20 cellular contexts compared by ENCODE assay signal in genomic region chr4:3829211-3829953, GRCh38.
"Had no signal": no experiment of that assay in that cellular context is flagged by ENCODE, and none has a peak within 500 bp of the region (broad histone marks: within the 10 kb centered on the region; RNA-seq: fewer than 3 reads in every experiment).

No MANE protein-coding gene starts in this region.

- H3K4me1 ChIP-seq: gastrocnemius medialis, psoas muscle had no signal

- ATAC-seq: effector memory CD8-positive, alpha-beta T cell; gastrocnemius medialis; left colon; natural killer cell; psoas muscle; sciatic nerve; stimulated activated memory B cell treated with anti-CD40 and anti-IgM and Interleukin-4, amounts not matched to agents 10 μg/mL and 1 μg/mL and 100 μg/mL, for 72 hours; stimulated activated naive CD8-positive, alpha-beta T cell treated with anti-CD3 and anti-CD28 coated beads, Interleukin-15, amount 100 ng/mL, for 72 hours had no signal

- H3K27me3 ChIP-seq: testis had no signal

- H3K36me3 ChIP-seq: esophagus muscularis mucosa, gastrocnemius medialis, spleen, tibial nerve had no signal

- FAIRE-seq: colon, keratinocyte had no signal

- H3K36me3 Mint-ChIP-seq: immature natural killer cell; natural killer cell; stimulated activated memory B cell treated with anti-CD40 and anti-IgM and Interleukin-4, amounts not matched to agents 10 μg/mL and 1 μg/mL and 100 μg/mL, for 72 hours had no signal

- H3K4me3 Mint-ChIP-seq: dendritic cell treated with granulocyte-macrophage colony-stimulating factor and Interleukin-4, amounts not matched to agents 40 ng/mL and 50 ng/mL, for 4 days; effector memory CD8-positive, alpha-beta T cell; immature natural killer cell; natural killer cell; stimulated activated memory B cell treated with anti-CD40 and anti-IgM and Interleukin-4, amounts not matched to agents 10 μg/mL and 1 μg/mL and 100 μg/mL, for 72 hours; stimulated activated naive CD8-positive, alpha-beta T cell treated with anti-CD3 and anti-CD28 coated beads, Interleukin-15, amount 100 ng/mL, for 72 hours had no signal

- H3K9me3 ChIP-seq: esophagus muscularis mucosa, gastrocnemius medialis, psoas muscle, spleen, testis, tibial nerve had no signal

- H3K27ac Mint-ChIP-seq: dendritic cell treated with granulocyte-macrophage colony-stimulating factor and Interleukin-4, amounts not matched to agents 40 ng/mL and 50 ng/mL, for 4 days; effector memory CD8-positive, alpha-beta T cell; immature natural killer cell; natural killer cell; stimulated activated memory B cell treated with anti-CD40 and anti-IgM and Interleukin-4, amounts not matched to agents 10 μg/mL and 1 μg/mL and 100 μg/mL, for 72 hours; stimulated activated naive CD8-positive, alpha-beta T cell treated with anti-CD3 and anti-CD28 coated beads, Interleukin-15, amount 100 ng/mL, for 72 hours had no signal

- DNase-seq: effector memory CD8-positive, alpha-beta T cell; gastrocnemius medialis; immature natural killer cell; left colon; natural killer cell; spleen; stimulated activated CD4-positive, alpha-beta T cell treated with anti-CD3 and anti-CD28 coated beads, Interleukin-15, amount 100 ng/mL, for 24 hours; stimulated activated CD4-positive, alpha-beta T cell treated with anti-CD3 and anti-CD28 coated beads, Interleukin-1b, Interleukin-23, amount 100 ng/mL, for 48 hours; stimulated activated CD4-positive, alpha-beta T cell treated with anti-CD3 and anti-CD28 coated beads, Interleukin-4, amount 100 ng/mL, for 24 hours; stimulated activated naive CD8-positive, alpha-beta T cell treated with anti-CD3 and anti-CD28 coated beads, Interleukin-15, amount 100 ng/mL, for 72 hours; testis had no signal

- H3K4me1 Mint-ChIP-seq: immature natural killer cell; natural killer cell; stimulated activated memory B cell treated with anti-CD40 and anti-IgM and Interleukin-4, amounts not matched to agents 10 μg/mL and 1 μg/mL and 100 μg/mL, for 72 hours had no signal

- H3K4me3 ChIP-seq: esophagus muscularis mucosa, gastrocnemius medialis, psoas muscle, spleen, testis, tibial nerve had no signal

- H3K27ac ChIP-seq: epithelial cell of prostate, esophagus muscularis mucosa, gastrocnemius medialis, psoas muscle, spleen, testis, tibial nerve had no signal

- H3K9me3 Mint-ChIP-seq: dendritic cell treated with granulocyte-macrophage colony-stimulating factor and Interleukin-4, amounts not matched to agents 40 ng/mL and 50 ng/mL, for 4 days; effector memory CD8-positive, alpha-beta T cell; immature natural killer cell; natural killer cell; stimulated activated memory B cell treated with anti-CD40 and anti-IgM and Interleukin-4, amounts not matched to agents 10 μg/mL and 1 μg/mL and 100 μg/mL, for 72 hours; stimulated activated naive CD8-positive, alpha-beta T cell treated with anti-CD3 and anti-CD28 coated beads, Interleukin-15, amount 100 ng/mL, for 72 hours had no signal
